8 cellular contexts compared by ENCODE assay signal in the genomic region with DNA sequence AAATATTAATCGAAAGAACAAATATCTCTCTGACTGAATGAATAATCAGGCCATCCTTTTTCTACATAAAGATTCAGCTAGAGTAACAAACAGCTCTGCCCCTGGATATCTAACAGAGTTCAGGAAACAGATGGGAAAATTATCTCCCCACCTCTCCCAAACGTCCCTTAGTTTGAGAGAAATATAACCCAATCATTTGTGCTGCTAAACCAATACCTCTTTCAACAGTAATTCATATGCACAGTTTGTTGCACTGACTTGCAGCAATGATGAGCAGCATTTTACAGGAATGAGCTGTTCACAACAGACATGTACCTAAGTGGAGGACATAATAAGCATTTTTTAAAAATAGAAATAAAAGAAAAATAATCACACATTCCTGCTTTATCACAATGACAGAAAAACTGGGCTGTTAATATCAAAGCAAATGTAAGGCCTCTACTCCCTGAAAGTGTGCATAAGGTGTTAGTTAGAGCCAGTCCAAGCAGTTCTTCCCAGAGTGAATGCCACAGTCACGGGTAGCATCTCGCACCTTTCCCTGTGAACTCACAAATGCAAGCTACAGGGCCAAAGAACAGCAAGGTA. TPM values are rescaled to one million over a fixed set of nuclear protein-coding genes. Genes with fewer than 3 reads are reported as not detected.
A peak's percentile ranks its signal among the peaks of the same experiment; 100 is the strongest.
DNase-seq lines count a peak whose midpoint lies in the region; ATAC-seq, FAIRE-seq and TF ChIP-seq lines count a peak whose summit lies in the region.

No MANE protein-coding gene starts in this region.

- H3K27ac ChIP-seq in GM12878 (ENCODE audit: control insufficient read depth, insufficient read depth) (peak overlapping the region; percentile 55), right lobe of liver (peak overlapping the region; percentile 29 to 56 (median 56))

- H3K36me3 ChIP-seq in GM12878 (ENCODE audit: control insufficient read depth in 2 of 2, insufficient read depth in 2 of 2, low read length in 1 of 2) (0 out of 4 replicates have a peak, but pooled peaks cover 0 to 6% of the 10 kb centered on the region in 2 experiments), right lobe of liver (no peaks in the 10 kb centered on the region)

- H3K4me2 ChIP-seq in GM12878 (ENCODE audit: control insufficient read depth, insufficient read depth), result peak overlapping the region; percentile 88

- no peak for TF ChIP-seq EP300 in GM12878 (IDR thresholded peaks at IDR 0.05; ENCODE audit: borderline replicate concordance in 1 of 2, control insufficient read depth in 1 of 2, low read depth in 2 of 2, low read length in 2 of 2)

- 66% methylated on average over 4 of the region's 4 CpGs for WGBS in GM12878 (ENCODE audit: insufficient coverage, insufficient replicate concordance, low lambda C conversion rate, missing lambda C conversion rate)
- WGBS in right lobe of liver (ENCODE audit: insufficient coverage, low coverage, low lambda C conversion rate, missing lambda C conversion rate), result 24% methylated on average over 2 of the region's 4 CpGs

- H3K36me3 Mint-ChIP-seq in activated naive CD4-positive, alpha-beta T cell treated with anti-CD3 and anti-CD28 coated beads, Interleukin-2, amount 50 U/mL, for 24 hours, result no peaks in the 10 kb centered on the region
- H3K36me3 Mint-ChIP-seq in type B pancreatic cell, result peaks cover 34% of the 10 kb centered on the region

- in situ Hi-C loops in GM12878 (cut with MboI), result loop anchor here (5.0 kb wide), 1 partner anchor 738 kb away; no protein-coding TSS in a partner anchor

- TF ChIP-seq CTCF in GM12878 (IDR thresholded peaks at IDR 0.05 in 2 of 3, conservative IDR thresholded peaks at IDR 0.05 in 1 of 3; ENCODE audit: control insufficient read depth in 2 of 3, extremely low read depth in 1 of 3, insufficient read depth in 1 of 3, low read depth in 3 of 3, low read length in 3 of 3) (no peak), right lobe of liver (IDR thresholded peaks at IDR 0.05) (no peak), type B pancreatic cell (conservative IDR thresholded peaks at IDR 0.05) (no peak)

- TF ChIP-seq POLR2A in GM12878 (IDR thresholded peaks at IDR 0.05; ENCODE audit: low read depth, low read length), result no peak; the same call in 1 of the 2 replicates
- no peak for TF ChIP-seq POLR2A in right lobe of liver (IDR thresholded peaks at IDR 0.05)

- peak overlapping the region; percentile 81 for H3K9ac ChIP-seq in GM12878 (ENCODE audit: control insufficient read depth, insufficient read depth, low read length)

- H2AFZ ChIP-seq in GM12878 (ENCODE audit: control insufficient read depth, low read depth, low read length), result no peak overlapping the region

- no peak for FAIRE-seq in GM12878 (lab: Jason Lieb, UNC)

- RAD21 ChIA-PET in GM12878 (lab: Charles Lee; ENCODE audit: unreplicated experiment), result interaction anchor here (0.7 to 18.3 kb wide), 30 partner anchors 9 to 739 kb away, joined by 3 to 340 read pairs (median 4); no protein-coding TSS in a partner anchor

- H3K27me3 Mint-ChIP-seq in activated naive CD4-positive, alpha-beta T cell treated with anti-CD3 and anti-CD28 coated beads, Interleukin-2, amount 50 U/mL, for 24 hours, result no peaks in the 10 kb centered on the region
- H3K27me3 Mint-ChIP-seq in type B pancreatic cell, result no peaks in the 10 kb centered on the region

- intact Hi-C loops in GM12878 (cut with micrococcal nuclease; ENCODE audit: unreplicated experiment) (loop anchor here (1.0 to 2.0 kb wide), 3 partner anchors 7 to 39 kb away; no protein-coding TSS in a partner anchor), right lobe of liver (cut with DNase I) (no loop called here)

- no peak overlapping the region for H3K27ac Mint-ChIP-seq in activated naive CD4-positive, alpha-beta T cell treated with anti-CD3 and anti-CD28 coated beads, Interleukin-2, amount 50 U/mL, for 24 hours
- H3K27ac Mint-ChIP-seq in type B pancreatic cell, result peak overlapping the region; percentile 95

- ATAC-seq in GM12878, result no peak
- ATAC-seq in right lobe of liver, result no peak

- CTCF ChIA-PET in GM12878 (lab: Yijun Ruan, JAX), result interaction anchor here (0.8 to 22.6 kb wide), 18 partner anchors 8 to 394 kb away, joined by 3 to 704 read pairs (median 6); no protein-coding TSS in a partner anchor

- no peaks in the 10 kb centered on the region for H3K9me3 Mint-ChIP-seq in activated naive CD4-positive, alpha-beta T cell treated with anti-CD3 and anti-CD28 coated beads, Interleukin-2, amount 50 U/mL, for 24 hours
- H3K9me3 Mint-ChIP-seq in type B pancreatic cell, result peaks cover 5% of the 10 kb centered on the region

- H3K79me2 ChIP-seq in GM12878 (ENCODE audit: control insufficient read depth, insufficient read depth, low read length), result peaks cover 72% of the 10 kb centered on the region

- H3K9me3 ChIP-seq in GM12878 (replicated peaks; ENCODE audit: control insufficient read depth, insufficient read depth, low read length) (no peaks in the 10 kb centered on the region), right lobe of liver (no peaks in the 10 kb centered on the region)

- no peak for TF ChIP-seq RAD21 in GM12878 (IDR thresholded peaks at IDR 0.05; ENCODE audit: insufficient read depth, low read depth, low read length)

- peaks cover 52% of the 10 kb centered on the region for H3K4me1 Mint-ChIP-seq in activated naive CD4-positive, alpha-beta T cell treated with anti-CD3 and anti-CD28 coated beads, Interleukin-2, amount 50 U/mL, for 24 hours
- peaks cover 48% of the 10 kb centered on the region for H3K4me1 Mint-ChIP-seq in type B pancreatic cell (ENCODE audit: unreplicated experiment)

- H3K4me1 ChIP-seq in GM12878 (ENCODE audit: control insufficient read depth, insufficient read depth, low read length) (peaks cover 16% of the 10 kb centered on the region), right lobe of liver (peaks cover 0 to 16% (median 9%) of the 10 kb centered on the region in 4 donors)

- SMC1A ChIA-PET in GM12878 (lab: Charles Lee; ENCODE audit: uncharacterized antibody, unreplicated experiment), result interaction anchor here (0.6 to 20.9 kb wide), 28 partner anchors 8 to 343 kb away, joined by 3 to 516 read pairs (median 6); no protein-coding TSS in a partner anchor

- no TSS peak for BruUV-seq in GM12878 (replicated peaks; lab: Mats Ljungman, UMichigan)

- no peak for DNase-seq in activated naive CD4-positive, alpha-beta T cell treated with anti-CD3 and anti-CD28 coated beads, Interleukin-2, amount 50 U/mL, for 16 hours
- DNase-seq in GM12878 (ENCODE audit: low read depth, low spot score) (no peak), right lobe of liver (no peak), type B pancreatic cell (ENCODE audit: extremely low spot score, unreplicated experiment) (no peak), NAMALWA (ENCODE audit: low spot score) (no peak), D341Med (ENCODE audit: low spot score) (no peak)
- DNase-seq in central memory CD4-positive, alpha-beta T cell, result no peak

- peak overlapping the region; percentile 83 for H3K4me3 ChIP-seq in GM12878
- peak overlapping the region; percentile 87 to 96 (median 95) for H3K4me3 ChIP-seq in right lobe of liver

- POLR2A ChIA-PET in GM12878 (lab: Charles Lee), result interaction anchor here (0.7 to 8.0 kb wide), 18 partner anchors 13 to 96 kb away, joined by 3 to 127 read pairs (median 4); no protein-coding TSS in a partner anchor

- no peaks in the 10 kb centered on the region for H4K20me1 ChIP-seq in GM12878 (ENCODE audit: control insufficient read depth, insufficient read depth)

- peak overlapping the region; percentile 95 for H3K4me3 Mint-ChIP-seq in activated naive CD4-positive, alpha-beta T cell treated with anti-CD3 and anti-CD28 coated beads, Interleukin-2, amount 50 U/mL, for 24 hours
- peak overlapping the region; percentile 96 for H3K4me3 Mint-ChIP-seq in type B pancreatic cell

- no peaks in the 10 kb centered on the region for H3K27me3 ChIP-seq in GM12878 (replicated peaks in 1 of 2; ENCODE audit: control insufficient read depth in 2 of 2, insufficient read depth in 2 of 2, low read length in 1 of 2)
- H3K27me3 ChIP-seq in right lobe of liver, result no peaks in the 10 kb centered on the region

TF ChIP-seq in GM12878, 131 proteins besides CTCF, POLR2A, EP300 and RAD21 (continues in another document):
- TF ChIP-seq CBFB (IDR thresholded peaks at IDR 0.05; ENCODE audit: low read depth) (no peak), RFX5 (IDR thresholded peaks at IDR 0.05; ENCODE audit: low read depth, low read length) (no peak), MXI1 (IDR thresholded peaks at IDR 0.05; ENCODE audit: low read depth, low read length) (no peak), MTA2 (IDR thresholded peaks at IDR 0.05; ENCODE audit: low read depth) (no peak), NRF1 (conservative IDR thresholded peaks at IDR 0.05; ENCODE audit: low read depth, low read length) (no peak), SREBF1 (IDR thresholded peaks at IDR 0.05; ENCODE audit: low read length) (no peak), POLR2AphosphoS2 (IDR thresholded peaks at IDR 0.05; ENCODE audit: low read depth, low read length) (no peak), BMI1 (IDR thresholded peaks at IDR 0.05; ENCODE audit: borderline replicate concordance) (no peak), TCF12 (IDR thresholded peaks at IDR 0.05; ENCODE audit: low read depth, low read length) (no peak), SIX5 (IDR thresholded peaks at IDR 0.05; ENCODE audit: low read depth, low read length, severe bottlenecking) (no peak), TCF3 (IDR thresholded peaks at IDR 0.05; ENCODE audit: borderline replicate concordance, insufficient read depth, low read depth, low read length) (no peak)

RNA-seq across cellular contexts. Expression of gene CREB3L2, which starts 2.3 kb away (rescaled TPM):
- total RNA-seq in GM12878 (2013; cell fraction: nucleolus; rRNA removed), result 131 and 139 TPM in 2 replicates
- total RNA-seq in GM12878 (2014; rRNA removed) (13.3 and 16.7 TPM in 2 replicates), GM12878 (2014; rRNA removed; fragmentation: Illumina TruSeq; extraction: Trizol) (17.9 and 18.0 TPM in 2 replicates), GM12878 (2021) (65.2 and 67.1 TPM in 2 replicates), right lobe of liver (10 to 100 TPM; 11.5 to 29.9 (median 18.2) TPM), type B pancreatic cell (ENCODE audit: low replicate concordance) (85.8 and 173 TPM in 2 replicates)
- 21.3 TPM for polyA plus RNA-seq in GM12878 (2011; ENCODE audit: low read depth)
- polyA plus RNA-seq in GM12878 (2011; rRNA removed) (21.5 and 34.9 TPM in 2 replicates), GM12878 (2014; fragmentation: Illumina TruSeq; extraction: Trizol) (34.5 and 38.4 TPM in 2 replicates), GM12878 (2014; fragmentation: Nextera tagmentation; extraction: Ambion mirVana) (1 to 10 TPM; 6.4 to 8.1 TPM), GM12878 (2014; rRNA removed) (21.8 and 29.4 TPM in 2 replicates), GM12878 (2016; fragmentation: Nextera tagmentation; extraction: Ambion mirVana) (10 to 100 TPM; 30.5 to 37.1 TPM)
- 25.6 and 30.7 TPM in 2 replicates for polyA plus RNA-seq in GM12878 (2011; cell fraction: cytosol; rRNA removed)
- 27.1 and 30.9 TPM in 2 replicates for polyA plus RNA-seq in GM12878 (2011; cell fraction: nucleus; rRNA removed)
- polyA plus RNA-seq in GM12878 (2012), result 26.7 and 29.0 TPM in 2 replicates
- polyA minus RNA-seq in GM12878 (2011; rRNA and poly(A)+ RNA removed), result 43.1 and 49.2 TPM in 2 replicates
- polyA minus RNA-seq in GM12878 (2011; cell fraction: cytosol; rRNA and poly(A)+ RNA removed), result 20.9 and 21.9 TPM in 2 replicates
- 34.6 and 56.4 TPM in 2 replicates for polyA minus RNA-seq in GM12878 (2011; cell fraction: nucleus; rRNA and poly(A)+ RNA removed)
